ENCODE assay signal across 24 cellular contexts in the genomic region with DNA sequence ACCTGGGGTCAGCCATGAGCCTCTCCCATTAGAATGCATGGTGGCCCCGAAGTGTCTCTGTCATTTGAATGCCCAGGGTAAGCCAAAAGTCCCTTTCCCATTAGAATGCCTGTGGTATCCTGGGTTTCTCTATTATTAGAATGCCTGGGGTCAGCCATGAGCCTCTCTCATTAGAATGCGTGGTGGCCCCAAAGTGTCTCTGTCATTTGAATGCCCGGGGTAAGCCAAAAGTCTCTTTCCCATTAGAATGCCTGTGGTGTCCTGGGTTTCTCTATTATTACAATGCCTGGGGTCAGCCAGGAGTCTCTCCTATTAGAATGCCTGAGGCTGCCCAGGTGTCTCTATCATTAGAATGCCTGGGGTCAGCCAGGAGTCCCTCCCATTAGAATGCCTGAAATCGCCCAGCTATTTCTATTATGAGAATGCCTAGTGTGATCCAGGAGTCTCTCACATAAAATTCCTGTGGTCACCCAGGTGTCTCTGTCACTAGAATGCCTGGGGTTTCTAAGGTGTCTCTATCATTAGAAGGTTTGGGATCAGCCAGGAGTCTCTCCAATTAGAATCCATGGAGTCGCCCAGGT.
"Had no signal": no experiment of that assay in that cellular context is flagged by ENCODE, and none has a peak within 500 bp of the region (broad histone marks: within the 10 kb centered on the region; RNA-seq: fewer than 3 reads in every experiment).

No MANE protein-coding gene starts in this region.

- H3K4me2 ChIP-seq: hepatocyte had no signal

- ATAC-seq: heart right ventricle; left colon; left lung; lower lobe of right lung; naive thymus-derived CD4-positive, alpha-beta T cell; natural killer cell treated with Interleukin-12 subunit alpha and Interleukin-12 subunit beta and Interleukin-15 and Interleukin-18, amount 100 ng/mL, for 72 hours; right lobe of liver; stimulated activated effector memory CD8-positive, alpha-beta T cell treated with anti-CD3 and anti-CD28 coated beads, Interleukin-12 subunit alpha, Interleukin-12 subunit beta, amount 100 ng/mL, for 72 hours had no signal

- H3K27ac ChIP-seq: heart right ventricle, hepatocyte, left lung, lower lobe of right lung, ovary, right atrium auricular region, right lobe of liver, spleen, testis, thyroid gland, transverse colon, uterus had no signal

- H2AFZ ChIP-seq: hepatocyte had no signal

- H3K4me1 ChIP-seq: lower lobe of right lung, right atrium auricular region, right lobe of liver, spleen, testis, thyroid gland, transverse colon, uterus had no signal

- H3K27me3 ChIP-seq: ovary, right atrium auricular region, right lobe of liver, testis, thyroid gland, uterus had no signal

- H3K9me3 ChIP-seq: lower lobe of right lung, ovary, right atrium auricular region, right lobe of liver, testis, thyroid gland, transverse colon, uterus had no signal

- H3K79me2 ChIP-seq: hepatocyte had no signal

- H3K36me3 ChIP-seq: heart right ventricle, left lung, lower lobe of right lung, ovary, right atrium auricular region, right lobe of liver, spleen, thyroid gland, transverse colon, uterus had no signal

- H3K4me3 ChIP-seq: heart right ventricle, hepatocyte, left lung, lower lobe of right lung, ovary, right atrium auricular region, right lobe of liver, spleen, testis, thyroid gland, transverse colon, uterus had no signal

- DNase-seq: heart right ventricle; islet precursor cell; kidney glomerular epithelial cell; left lung; lower lobe of right lung; mammary epithelial cell; mesenchymal stem cell; naive thymus-derived CD4-positive, alpha-beta T cell; right lobe of liver; small intestine; stimulated activated CD4-positive, alpha-beta T cell treated with anti-CD3 and anti-CD28 coated beads, Interleukin-4, amount 100 ng/mL, for 24 hours; stimulated activated naive CD4-positive, alpha-beta T cell; substantia nigra; testis; thyroid gland; transverse colon; uterus had no signal
